In the genomic region with DNA sequence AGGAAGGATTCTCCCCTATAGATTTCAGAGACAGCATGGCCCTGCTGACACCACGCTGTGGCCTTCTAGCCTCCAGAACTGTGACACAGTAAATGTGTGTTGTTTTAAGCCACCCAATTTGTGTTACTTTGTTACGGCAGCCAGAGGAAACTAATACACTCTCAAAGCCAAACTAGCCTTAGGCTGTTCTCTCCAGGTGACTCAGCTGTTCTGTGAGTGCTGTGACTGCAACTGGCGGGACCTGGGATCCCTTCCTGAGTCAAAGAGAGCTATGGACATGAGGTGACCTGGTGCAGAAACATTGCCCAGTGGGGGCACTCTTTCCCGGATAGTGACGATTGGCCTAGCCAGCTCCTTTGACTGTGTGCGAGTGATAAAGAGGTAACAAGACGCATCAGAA, we compare ENCODE assay signal across 14 cellular contexts. TPM values are rescaled to one million over a fixed set of nuclear protein-coding genes. Genes with fewer than 3 reads are reported as not detected.
"Had no signal": no experiment of that assay in that cellular context is flagged by ENCODE, and none has a peak within 500 bp of the region (broad histone marks: within the 10 kb centered on the region; RNA-seq: fewer than 3 reads in every experiment).

No MANE protein-coding gene starts in this region.

- H3K4me1 Mint-ChIP-seq: neural progenitor cell had no signal

- H3K36me3 Mint-ChIP-seq: neural progenitor cell had no signal

- H3K4me3 Mint-ChIP-seq: activated naive CD4-positive, alpha-beta T cell treated with anti-CD3 and anti-CD28 coated beads, Interleukin-2, amount 50 U/mL, for 24 hours; dendritic cell treated with granulocyte-macrophage colony-stimulating factor and Interleukin-4, amounts not matched to agents 40 ng/mL and 50 ng/mL, for 4 days; neural progenitor cell; T-helper 1 cell treated with Interleukin-12 subunit alpha and Interleukin-12 subunit beta and Interleukin-4 antibody, amounts not matched to agents 30 μg/mL and 1 μg/mL, for 36 hours had no signal

- H3K79me2 ChIP-seq: parathyroid adenoma had no signal

- ATAC-seq: body of pancreas had no signal

- H3K36me3 ChIP-seq: left ventricle myocardium inferior, neural progenitor cell, thyroid gland had no signal

- H3K27me3 ChIP-seq: body of pancreas, neural progenitor cell, thyroid gland had no signal

- H3K4me2 ChIP-seq: neural progenitor cell had no signal

- H3K27ac Mint-ChIP-seq: activated naive CD4-positive, alpha-beta T cell treated with anti-CD3 and anti-CD28 coated beads, Interleukin-2, amount 50 U/mL, for 24 hours; dendritic cell treated with granulocyte-macrophage colony-stimulating factor and Interleukin-4, amounts not matched to agents 40 ng/mL and 50 ng/mL, for 4 days; neural progenitor cell had no signal

- H3K4me1 ChIP-seq: body of pancreas, left ventricle myocardium inferior, neural progenitor cell, thyroid gland had no signal

- DNase-seq: activated CD4-positive, alpha-beta T cell treated with anti-CD3 and anti-CD28 coated beads, Interleukin-2, amount 50 U/mL, for 1 hour; amniotic stem cell; body of pancreas; glutamatergic neuron; left ventricle myocardium inferior; retina; thyroid gland had no signal

- H3K9me3 ChIP-seq: body of pancreas, left ventricle myocardium inferior, thyroid gland had no signal

- H3K4me3 ChIP-seq: body of pancreas, left ventricle myocardium inferior, neural progenitor cell, skin epidermis, thyroid gland had no signal

- H3K27ac ChIP-seq: body of pancreas, left ventricle myocardium inferior, neural progenitor cell, parathyroid adenoma, skin epidermis, thyroid gland had no signal

- H3K9ac ChIP-seq: neural progenitor cell, parathyroid adenoma had no signal

- H3K27me3 Mint-ChIP-seq: activated naive CD4-positive, alpha-beta T cell treated with anti-CD3 and anti-CD28 coated beads, Interleukin-2, amount 50 U/mL, for 24 hours; dendritic cell treated with granulocyte-macrophage colony-stimulating factor and Interleukin-4, amounts not matched to agents 40 ng/mL and 50 ng/mL, for 4 days had no signal

- H2AFZ ChIP-seq: neural progenitor cell, parathyroid adenoma had no signal

- H3K9me3 Mint-ChIP-seq: activated naive CD4-positive, alpha-beta T cell treated with anti-CD3 and anti-CD28 coated beads, Interleukin-2, amount 50 U/mL, for 24 hours; dendritic cell treated with granulocyte-macrophage colony-stimulating factor and Interleukin-4, amounts not matched to agents 40 ng/mL and 50 ng/mL, for 4 days; neural progenitor cell; T-helper 1 cell treated with Interleukin-12 subunit alpha and Interleukin-12 subunit beta and Interleukin-4 antibody, amounts not matched to agents 30 μg/mL and 1 μg/mL, for 36 hours had no signal

RNA-seq across cellular contexts. Expression of gene MLANA, which starts 14.0 kb away (rescaled TPM):
- total RNA-seq: body of pancreas, left ventricle myocardium inferior, mesenteric fat pad, thyroid gland had no signal
